1 cellular context compared by ENCODE assay signal in the genomic region with DNA sequence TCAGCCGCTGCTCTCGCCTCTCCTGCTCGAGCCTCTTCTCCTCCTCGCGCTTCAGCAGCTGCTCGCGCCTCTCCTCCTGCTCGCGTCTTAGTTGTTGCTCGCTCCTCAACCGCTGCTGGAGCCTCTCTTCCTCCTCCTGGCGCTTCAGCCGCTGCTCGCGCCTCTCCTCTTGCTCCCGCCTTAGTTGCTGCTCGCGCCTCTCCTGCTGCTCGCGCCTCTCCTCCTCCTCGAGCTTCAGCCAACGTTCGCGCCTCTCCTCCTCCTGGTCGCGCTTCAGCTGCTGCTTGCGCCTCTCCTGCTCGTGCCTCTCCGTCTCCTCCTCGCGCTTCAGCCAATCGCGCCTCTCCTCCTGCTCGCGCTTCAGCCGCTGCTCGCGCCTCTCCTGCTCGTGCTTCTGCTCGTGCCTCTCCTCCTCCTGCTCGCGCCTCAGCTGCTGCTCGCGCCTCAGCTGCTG.
TF ChIP-seq lines count a peak whose summit lies in the region.

No MANE protein-coding gene starts in this region.

TF ChIP-seq in WTC11, 78 proteins besides CTCF, POLR2A, EP300 and RAD21 (continued from another document and continues in another):
- TF ChIP-seq, protein P1, sequence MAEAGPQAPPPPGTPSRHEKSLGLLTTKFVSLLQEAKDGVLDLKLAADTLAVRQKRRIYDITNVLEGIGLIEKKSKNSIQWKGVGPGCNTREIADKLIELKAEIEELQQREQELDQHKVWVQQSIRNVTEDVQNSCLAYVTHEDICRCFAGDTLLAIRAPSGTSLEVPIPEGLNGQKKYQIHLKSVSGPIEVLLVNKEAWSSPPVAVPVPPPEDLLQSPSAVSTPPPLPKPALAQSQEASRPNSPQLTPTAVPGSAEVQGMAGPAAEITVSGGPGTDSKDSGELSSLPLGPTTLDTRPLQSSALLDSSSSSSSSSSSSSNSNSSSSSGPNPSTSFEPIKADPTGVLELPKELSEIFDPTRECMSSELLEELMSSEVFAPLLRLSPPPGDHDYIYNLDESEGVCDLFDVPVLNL (CRISPR knock-in tag; IDR thresholded peaks at IDR 0.05; ENCODE audit: borderline replicate concordance, low read depth), result peak; percentile 91; the same call in 1 of the 2 replicates
- TF ChIP-seq OVOL2 (CRISPR knock-in tag; IDR thresholded peaks at IDR 0.05; ENCODE audit: borderline replicate concordance) (no peak), GTF2I (CRISPR knock-in tag; conservative IDR thresholded peaks at IDR 0.05) (no peak), NFATC4 (CRISPR knock-in tag; IDR thresholded peaks at IDR 0.05) (no peak), ZNF263 (CRISPR knock-in tag; IDR thresholded peaks at IDR 0.05; ENCODE audit: low read depth) (peak; percentile 64; the same call in 1 of the 2 replicates), RELA (CRISPR knock-in tag; IDR thresholded peaks at IDR 0.05; ENCODE audit: borderline replicate concordance) (peak; percentile 95), JUN (CRISPR knock-in tag; IDR thresholded peaks at IDR 0.05) (peak; percentile 92), FOXP1 (CRISPR knock-in tag; IDR thresholded peaks at IDR 0.05; ENCODE audit: borderline replicate concordance) (peak; percentile 99), ETV6 (CRISPR knock-in tag; IDR thresholded peaks at IDR 0.05) (peak; percentile 96), MYBL2 (CRISPR knock-in tag; IDR thresholded peaks at IDR 0.05) (peak; percentile 97), TCF7 (CRISPR knock-in tag; IDR thresholded peaks at IDR 0.05; ENCODE audit: low read depth) (peak; percentile 94), ELF4 (CRISPR knock-in tag; IDR thresholded peaks at IDR 0.05; ENCODE audit: low read depth) (peak; percentile 88; the same call in 1 of the 2 replicates), CREM (CRISPR knock-in tag; IDR thresholded peaks at IDR 0.05) (peak; percentile 45; the same call in 1 of the 2 replicates), SMAD4 (CRISPR knock-in tag; IDR thresholded peaks at IDR 0.05) (peak; percentile 74), PRRX2 (CRISPR knock-in tag; IDR thresholded peaks at IDR 0.05) (no peak), ZBTB21 (CRISPR knock-in tag; IDR thresholded peaks at IDR 0.05; ENCODE audit: borderline replicate concordance) (peak; percentile 90; the same call in 1 of the 2 replicates)
- TF ChIP-seq, protein P2, sequence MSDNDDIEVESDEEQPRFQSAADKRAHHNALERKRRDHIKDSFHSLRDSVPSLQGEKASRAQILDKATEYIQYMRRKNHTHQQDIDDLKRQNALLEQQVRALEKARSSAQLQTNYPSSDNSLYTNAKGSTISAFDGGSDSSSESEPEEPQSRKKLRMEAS (CRISPR knock-in tag; IDR thresholded peaks at IDR 0.05), result peak; percentile 96
- TF ChIP-seq, protein P3, sequence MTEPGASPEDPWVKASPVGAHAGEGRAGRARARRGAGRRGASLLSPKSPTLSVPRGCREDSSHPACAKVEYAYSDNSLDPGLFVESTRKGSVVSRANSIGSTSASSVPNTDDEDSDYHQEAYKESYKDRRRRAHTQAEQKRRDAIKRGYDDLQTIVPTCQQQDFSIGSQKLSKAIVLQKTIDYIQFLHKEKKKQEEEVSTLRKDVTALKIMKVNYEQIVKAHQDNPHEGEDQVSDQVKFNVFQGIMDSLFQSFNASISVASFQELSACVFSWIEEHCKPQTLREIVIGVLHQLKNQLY (CRISPR knock-in tag; IDR thresholded peaks at IDR 0.05), result no peak
- TF ChIP-seq, protein P4, sequence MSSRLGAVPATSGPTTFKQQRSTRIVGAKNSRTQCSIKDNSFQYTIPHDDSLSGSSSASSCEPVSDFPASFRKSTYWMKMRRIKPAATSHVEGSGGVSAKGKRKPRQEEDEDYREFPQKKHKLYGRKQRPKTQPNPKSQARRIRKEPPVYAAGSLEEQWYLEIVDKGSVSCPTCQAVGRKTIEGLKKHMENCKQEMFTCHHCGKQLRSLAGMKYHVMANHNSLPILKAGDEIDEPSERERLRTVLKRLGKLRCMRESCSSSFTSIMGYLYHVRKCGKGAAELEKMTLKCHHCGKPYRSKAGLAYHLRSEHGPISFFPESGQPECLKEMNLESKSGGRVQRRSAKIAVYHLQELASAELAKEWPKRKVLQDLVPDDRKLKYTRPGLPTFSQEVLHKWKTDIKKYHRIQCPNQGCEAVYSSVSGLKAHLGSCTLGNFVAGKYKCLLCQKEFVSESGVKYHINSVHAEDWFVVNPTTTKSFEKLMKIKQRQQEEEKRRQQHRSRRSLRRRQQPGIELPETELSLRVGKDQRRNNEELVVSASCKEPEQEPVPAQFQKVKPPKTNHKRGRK (CRISPR knock-in tag; IDR thresholded peaks at IDR 0.05; ENCODE audit: borderline replicate concordance), result peak; percentile 36; the same call in 1 of the 2 replicates
- TF ChIP-seq, protein P5, sequence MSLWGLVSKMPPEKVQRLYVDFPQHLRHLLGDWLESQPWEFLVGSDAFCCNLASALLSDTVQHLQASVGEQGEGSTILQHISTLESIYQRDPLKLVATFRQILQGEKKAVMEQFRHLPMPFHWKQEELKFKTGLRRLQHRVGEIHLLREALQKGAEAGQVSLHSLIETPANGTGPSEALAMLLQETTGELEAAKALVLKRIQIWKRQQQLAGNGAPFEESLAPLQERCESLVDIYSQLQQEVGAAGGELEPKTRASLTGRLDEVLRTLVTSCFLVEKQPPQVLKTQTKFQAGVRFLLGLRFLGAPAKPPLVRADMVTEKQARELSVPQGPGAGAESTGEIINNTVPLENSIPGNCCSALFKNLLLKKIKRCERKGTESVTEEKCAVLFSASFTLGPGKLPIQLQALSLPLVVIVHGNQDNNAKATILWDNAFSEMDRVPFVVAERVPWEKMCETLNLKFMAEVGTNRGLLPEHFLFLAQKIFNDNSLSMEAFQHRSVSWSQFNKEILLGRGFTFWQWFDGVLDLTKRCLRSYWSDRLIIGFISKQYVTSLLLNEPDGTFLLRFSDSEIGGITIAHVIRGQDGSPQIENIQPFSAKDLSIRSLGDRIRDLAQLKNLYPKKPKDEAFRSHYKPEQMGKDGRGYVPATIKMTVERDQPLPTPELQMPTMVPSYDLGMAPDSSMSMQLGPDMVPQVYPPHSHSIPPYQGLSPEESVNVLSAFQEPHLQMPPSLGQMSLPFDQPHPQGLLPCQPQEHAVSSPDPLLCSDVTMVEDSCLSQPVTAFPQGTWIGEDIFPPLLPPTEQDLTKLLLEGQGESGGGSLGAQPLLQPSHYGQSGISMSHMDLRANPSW (CRISPR knock-in tag; conservative IDR thresholded peaks at IDR 0.05; ENCODE audit: low read depth), result no peak
- TF ChIP-seq, protein P6, sequence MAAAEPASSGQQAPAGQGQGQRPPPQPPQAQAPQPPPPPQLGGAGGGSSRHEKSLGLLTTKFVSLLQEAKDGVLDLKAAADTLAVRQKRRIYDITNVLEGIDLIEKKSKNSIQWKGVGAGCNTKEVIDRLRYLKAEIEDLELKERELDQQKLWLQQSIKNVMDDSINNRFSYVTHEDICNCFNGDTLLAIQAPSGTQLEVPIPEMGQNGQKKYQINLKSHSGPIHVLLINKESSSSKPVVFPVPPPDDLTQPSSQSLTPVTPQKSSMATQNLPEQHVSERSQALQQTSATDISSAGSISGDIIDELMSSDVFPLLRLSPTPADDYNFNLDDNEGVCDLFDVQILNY (CRISPR knock-in tag; IDR thresholded peaks at IDR 0.05), result peak; percentile 94
- TF ChIP-seq, protein P7, sequence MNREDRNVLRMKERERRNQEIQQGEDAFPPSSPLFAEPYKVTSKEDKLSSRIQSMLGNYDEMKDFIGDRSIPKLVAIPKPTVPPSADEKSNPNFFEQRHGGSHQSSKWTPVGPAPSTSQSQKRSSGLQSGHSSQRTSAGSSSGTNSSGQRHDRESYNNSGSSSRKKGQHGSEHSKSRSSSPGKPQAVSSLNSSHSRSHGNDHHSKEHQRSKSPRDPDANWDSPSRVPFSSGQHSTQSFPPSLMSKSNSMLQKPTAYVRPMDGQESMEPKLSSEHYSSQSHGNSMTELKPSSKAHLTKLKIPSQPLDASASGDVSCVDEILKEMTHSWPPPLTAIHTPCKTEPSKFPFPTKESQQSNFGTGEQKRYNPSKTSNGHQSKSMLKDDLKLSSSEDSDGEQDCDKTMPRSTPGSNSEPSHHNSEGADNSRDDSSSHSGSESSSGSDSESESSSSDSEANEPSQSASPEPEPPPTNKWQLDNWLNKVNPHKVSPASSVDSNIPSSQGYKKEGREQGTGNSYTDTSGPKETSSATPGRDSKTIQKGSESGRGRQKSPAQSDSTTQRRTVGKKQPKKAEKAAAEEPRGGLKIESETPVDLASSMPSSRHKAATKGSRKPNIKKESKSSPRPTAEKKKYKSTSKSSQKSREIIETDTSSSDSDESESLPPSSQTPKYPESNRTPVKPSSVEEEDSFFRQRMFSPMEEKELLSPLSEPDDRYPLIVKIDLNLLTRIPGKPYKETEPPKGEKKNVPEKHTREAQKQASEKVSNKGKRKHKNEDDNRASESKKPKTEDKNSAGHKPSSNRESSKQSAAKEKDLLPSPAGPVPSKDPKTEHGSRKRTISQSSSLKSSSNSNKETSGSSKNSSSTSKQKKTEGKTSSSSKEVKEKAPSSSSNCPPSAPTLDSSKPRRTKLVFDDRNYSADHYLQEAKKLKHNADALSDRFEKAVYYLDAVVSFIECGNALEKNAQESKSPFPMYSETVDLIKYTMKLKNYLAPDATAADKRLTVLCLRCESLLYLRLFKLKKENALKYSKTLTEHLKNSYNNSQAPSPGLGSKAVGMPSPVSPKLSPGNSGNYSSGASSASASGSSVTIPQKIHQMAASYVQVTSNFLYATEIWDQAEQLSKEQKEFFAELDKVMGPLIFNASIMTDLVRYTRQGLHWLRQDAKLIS (CRISPR knock-in tag; IDR thresholded peaks at IDR 0.05; ENCODE audit: borderline replicate concordance), result no peak
- TF ChIP-seq, protein P8, sequence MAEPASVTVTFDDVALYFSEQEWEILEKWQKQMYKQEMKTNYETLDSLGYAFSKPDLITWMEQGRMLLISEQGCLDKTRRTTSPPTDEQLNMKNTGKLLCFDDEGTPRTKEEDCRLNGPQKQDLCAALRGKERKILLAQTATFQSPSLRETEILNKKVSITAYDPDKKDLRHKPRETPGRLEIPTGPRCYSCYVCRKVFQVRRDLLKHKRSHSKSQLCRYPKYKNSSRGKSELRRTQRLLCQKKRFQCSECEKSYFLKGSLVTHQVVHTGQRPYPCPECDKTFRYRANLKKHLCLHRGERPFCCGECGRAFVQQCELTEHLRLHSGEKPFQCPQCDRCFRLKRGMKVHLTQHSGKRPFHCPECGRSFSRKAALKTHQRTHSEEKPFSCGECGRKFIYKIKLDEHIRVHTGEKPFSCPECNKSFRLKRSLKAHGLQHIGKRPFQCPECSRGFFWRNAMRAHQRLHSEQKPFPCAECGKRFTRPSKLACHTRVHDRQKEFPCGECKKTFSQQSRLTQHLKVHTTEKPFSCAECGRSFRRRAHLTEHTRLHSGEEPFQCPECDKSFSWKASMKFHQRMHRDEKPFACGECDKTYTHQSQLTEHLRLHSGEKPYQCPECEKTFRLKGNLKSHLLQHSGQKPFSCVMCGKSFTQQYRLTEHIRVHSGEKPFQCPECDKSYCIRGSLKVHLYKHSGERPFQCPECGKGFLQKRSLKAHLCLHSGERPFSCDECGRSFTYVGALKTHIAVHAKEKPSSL (CRISPR knock-in tag; conservative IDR thresholded peaks at IDR 0.05), result no peak
- TF ChIP-seq, protein P9, sequence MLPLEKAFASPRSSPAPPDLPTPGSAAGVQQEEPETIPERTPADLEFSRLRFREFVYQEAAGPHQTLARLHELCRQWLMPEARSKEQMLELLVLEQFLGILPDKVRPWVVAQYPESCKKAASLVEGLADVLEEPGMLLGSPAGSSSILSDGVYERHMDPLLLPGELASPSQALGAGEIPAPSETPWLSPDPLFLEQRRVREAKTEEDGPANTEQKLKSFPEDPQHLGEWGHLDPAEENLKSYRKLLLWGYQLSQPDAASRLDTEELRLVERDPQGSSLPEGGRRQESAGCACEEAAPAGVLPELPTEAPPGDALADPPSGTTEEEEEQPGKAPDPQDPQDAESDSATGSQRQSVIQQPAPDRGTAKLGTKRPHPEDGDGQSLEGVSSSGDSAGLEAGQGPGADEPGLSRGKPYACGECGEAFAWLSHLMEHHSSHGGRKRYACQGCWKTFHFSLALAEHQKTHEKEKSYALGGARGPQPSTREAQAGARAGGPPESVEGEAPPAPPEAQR (CRISPR knock-in tag; IDR thresholded peaks at IDR 0.05), result no peak
- TF ChIP-seq, protein P10, sequence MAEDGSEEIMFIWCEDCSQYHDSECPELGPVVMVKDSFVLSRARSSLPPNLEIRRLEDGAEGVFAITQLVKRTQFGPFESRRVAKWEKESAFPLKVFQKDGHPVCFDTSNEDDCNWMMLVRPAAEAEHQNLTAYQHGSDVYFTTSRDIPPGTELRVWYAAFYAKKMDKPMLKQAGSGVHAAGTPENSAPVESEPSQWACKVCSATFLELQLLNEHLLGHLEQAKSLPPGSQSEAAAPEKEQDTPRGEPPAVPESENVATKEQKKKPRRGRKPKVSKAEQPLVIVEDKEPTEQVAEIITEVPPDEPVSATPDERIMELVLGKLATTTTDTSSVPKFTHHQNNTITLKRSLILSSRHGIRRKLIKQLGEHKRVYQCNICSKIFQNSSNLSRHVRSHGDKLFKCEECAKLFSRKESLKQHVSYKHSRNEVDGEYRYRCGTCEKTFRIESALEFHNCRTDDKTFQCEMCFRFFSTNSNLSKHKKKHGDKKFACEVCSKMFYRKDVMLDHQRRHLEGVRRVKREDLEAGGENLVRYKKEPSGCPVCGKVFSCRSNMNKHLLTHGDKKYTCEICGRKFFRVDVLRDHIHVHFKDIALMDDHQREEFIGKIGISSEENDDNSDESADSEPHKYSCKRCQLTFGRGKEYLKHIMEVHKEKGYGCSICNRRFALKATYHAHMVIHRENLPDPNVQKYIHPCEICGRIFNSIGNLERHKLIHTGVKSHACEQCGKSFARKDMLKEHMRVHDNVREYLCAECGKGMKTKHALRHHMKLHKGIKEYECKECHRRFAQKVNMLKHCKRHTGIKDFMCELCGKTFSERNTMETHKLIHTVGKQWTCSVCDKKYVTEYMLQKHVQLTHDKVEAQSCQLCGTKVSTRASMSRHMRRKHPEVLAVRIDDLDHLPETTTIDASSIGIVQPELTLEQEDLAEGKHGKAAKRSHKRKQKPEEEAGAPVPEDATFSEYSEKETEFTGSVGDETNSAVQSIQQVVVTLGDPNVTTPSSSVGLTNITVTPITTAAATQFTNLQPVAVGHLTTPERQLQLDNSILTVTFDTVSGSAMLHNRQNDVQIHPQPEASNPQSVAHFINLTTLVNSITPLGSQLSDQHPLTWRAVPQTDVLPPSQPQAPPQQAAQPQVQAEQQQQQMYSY (CRISPR knock-in tag; IDR thresholded peaks at IDR 0.05), result peak; percentile 48; the same call in 1 of the 2 replicates
- TF ChIP-seq, protein P11, sequence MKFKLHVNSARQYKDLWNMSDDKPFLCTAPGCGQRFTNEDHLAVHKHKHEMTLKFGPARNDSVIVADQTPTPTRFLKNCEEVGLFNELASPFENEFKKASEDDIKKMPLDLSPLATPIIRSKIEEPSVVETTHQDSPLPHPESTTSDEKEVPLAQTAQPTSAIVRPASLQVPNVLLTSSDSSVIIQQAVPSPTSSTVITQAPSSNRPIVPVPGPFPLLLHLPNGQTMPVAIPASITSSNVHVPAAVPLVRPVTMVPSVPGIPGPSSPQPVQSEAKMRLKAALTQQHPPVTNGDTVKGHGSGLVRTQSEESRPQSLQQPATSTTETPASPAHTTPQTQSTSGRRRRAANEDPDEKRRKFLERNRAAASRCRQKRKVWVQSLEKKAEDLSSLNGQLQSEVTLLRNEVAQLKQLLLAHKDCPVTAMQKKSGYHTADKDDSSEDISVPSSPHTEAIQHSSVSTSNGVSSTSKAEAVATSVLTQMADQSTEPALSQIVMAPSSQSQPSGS (CRISPR knock-in tag; IDR thresholded peaks at IDR 0.05; ENCODE audit: borderline replicate concordance, low read depth), result peak; percentile 76; the same call in 1 of the 2 replicates
- TF ChIP-seq, protein P12, sequence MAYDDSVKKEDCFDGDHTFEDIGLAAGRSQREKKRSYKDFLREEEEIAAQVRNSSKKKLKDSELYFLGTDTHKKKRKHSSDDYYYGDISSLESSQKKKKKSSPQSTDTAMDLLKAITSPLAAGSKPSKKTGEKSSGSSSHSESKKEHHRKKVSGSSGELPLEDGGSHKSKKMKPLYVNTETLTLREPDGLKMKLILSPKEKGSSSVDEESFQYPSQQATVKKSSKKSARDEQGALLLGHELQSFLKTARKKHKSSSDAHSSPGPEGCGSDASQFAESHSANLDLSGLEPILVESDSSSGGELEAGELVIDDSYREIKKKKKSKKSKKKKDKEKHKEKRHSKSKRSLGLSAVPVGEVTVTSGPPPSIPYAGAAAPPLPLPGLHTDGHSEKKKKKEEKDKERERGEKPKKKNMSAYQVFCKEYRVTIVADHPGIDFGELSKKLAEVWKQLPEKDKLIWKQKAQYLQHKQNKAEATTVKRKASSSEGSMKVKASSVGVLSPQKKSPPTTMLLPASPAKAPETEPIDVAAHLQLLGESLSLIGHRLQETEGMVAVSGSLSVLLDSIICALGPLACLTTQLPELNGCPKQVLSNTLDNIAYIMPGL (CRISPR knock-in tag; IDR thresholded peaks at IDR 0.05), result no peak
